In the genomic region with DNA sequence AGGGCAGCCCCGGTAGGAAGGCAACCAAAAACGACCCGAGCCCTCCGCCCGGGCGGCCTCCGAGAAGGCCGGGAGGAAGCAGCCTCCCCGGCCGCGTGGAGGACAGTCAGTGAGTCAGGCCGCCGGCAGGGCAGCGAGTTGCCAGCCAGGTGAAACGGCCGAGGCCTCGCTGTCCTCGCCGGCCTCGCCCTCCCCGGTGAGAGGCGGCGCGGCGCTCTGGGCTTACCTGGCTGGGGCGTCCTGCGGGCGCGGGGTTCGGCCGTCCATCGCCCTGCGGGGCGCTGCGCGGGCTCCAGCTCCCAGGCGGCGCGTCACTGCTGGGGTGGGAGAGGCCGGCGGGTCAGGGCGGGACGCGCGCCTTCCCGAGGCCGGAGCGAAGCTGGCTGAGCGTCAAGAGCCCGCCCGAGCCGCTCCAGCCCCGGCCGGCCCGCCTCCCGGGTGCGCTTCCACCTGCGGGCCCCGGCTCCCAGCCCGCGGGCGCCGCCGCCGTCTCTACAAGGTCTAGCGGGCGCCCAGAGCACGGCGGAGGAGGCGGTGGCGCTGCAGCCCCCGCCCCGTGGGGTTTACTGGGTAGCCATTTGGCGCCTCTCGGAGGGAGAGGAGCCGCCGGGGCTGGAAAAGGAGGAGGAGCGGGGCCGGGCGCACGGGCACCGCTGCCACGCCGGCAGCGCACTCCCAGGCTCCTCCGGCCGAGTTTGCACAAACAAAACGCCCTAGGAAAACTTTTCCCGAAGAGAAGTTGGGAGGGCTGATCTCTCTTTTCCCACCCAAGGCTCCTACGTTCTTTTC, we compare ENCODE assay signal across 1 cellular context.
A peak's percentile ranks its signal among the peaks of the same experiment; 100 is the strongest.
TF ChIP-seq lines count a peak whose summit lies in the region.

No MANE protein-coding gene starts in this region.

TF ChIP-seq in HepG2, 621 proteins besides CTCF, POLR2A, EP300 and RAD21 (continued from another document and continues in another):
- TF ChIP-seq, protein P1, sequence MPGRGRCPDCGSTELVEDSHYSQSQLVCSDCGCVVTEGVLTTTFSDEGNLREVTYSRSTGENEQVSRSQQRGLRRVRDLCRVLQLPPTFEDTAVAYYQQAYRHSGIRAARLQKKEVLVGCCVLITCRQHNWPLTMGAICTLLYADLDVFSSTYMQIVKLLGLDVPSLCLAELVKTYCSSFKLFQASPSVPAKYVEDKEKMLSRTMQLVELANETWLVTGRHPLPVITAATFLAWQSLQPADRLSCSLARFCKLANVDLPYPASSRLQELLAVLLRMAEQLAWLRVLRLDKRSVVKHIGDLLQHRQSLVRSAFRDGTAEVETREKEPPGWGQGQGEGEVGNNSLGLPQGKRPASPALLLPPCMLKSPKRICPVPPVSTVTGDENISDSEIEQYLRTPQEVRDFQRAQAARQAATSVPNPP (CRISPR knock-in tag; IDR thresholded peaks at IDR 0.05), result peak; percentile 21; the same call in 1 of the 2 replicates
- no peak for TF ChIP-seq ZNF160 (CRISPR knock-in tag; IDR thresholded peaks at IDR 0.05)
- TF ChIP-seq, protein P2, sequence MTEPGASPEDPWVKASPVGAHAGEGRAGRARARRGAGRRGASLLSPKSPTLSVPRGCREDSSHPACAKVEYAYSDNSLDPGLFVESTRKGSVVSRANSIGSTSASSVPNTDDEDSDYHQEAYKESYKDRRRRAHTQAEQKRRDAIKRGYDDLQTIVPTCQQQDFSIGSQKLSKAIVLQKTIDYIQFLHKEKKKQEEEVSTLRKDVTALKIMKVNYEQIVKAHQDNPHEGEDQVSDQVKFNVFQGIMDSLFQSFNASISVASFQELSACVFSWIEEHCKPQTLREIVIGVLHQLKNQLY (CRISPR knock-in tag; IDR thresholded peaks at IDR 0.05), result no peak
- no peak for TF ChIP-seq ISX (CRISPR knock-in tag; conservative IDR thresholded peaks at IDR 0.05)
- TF ChIP-seq, protein P3, sequence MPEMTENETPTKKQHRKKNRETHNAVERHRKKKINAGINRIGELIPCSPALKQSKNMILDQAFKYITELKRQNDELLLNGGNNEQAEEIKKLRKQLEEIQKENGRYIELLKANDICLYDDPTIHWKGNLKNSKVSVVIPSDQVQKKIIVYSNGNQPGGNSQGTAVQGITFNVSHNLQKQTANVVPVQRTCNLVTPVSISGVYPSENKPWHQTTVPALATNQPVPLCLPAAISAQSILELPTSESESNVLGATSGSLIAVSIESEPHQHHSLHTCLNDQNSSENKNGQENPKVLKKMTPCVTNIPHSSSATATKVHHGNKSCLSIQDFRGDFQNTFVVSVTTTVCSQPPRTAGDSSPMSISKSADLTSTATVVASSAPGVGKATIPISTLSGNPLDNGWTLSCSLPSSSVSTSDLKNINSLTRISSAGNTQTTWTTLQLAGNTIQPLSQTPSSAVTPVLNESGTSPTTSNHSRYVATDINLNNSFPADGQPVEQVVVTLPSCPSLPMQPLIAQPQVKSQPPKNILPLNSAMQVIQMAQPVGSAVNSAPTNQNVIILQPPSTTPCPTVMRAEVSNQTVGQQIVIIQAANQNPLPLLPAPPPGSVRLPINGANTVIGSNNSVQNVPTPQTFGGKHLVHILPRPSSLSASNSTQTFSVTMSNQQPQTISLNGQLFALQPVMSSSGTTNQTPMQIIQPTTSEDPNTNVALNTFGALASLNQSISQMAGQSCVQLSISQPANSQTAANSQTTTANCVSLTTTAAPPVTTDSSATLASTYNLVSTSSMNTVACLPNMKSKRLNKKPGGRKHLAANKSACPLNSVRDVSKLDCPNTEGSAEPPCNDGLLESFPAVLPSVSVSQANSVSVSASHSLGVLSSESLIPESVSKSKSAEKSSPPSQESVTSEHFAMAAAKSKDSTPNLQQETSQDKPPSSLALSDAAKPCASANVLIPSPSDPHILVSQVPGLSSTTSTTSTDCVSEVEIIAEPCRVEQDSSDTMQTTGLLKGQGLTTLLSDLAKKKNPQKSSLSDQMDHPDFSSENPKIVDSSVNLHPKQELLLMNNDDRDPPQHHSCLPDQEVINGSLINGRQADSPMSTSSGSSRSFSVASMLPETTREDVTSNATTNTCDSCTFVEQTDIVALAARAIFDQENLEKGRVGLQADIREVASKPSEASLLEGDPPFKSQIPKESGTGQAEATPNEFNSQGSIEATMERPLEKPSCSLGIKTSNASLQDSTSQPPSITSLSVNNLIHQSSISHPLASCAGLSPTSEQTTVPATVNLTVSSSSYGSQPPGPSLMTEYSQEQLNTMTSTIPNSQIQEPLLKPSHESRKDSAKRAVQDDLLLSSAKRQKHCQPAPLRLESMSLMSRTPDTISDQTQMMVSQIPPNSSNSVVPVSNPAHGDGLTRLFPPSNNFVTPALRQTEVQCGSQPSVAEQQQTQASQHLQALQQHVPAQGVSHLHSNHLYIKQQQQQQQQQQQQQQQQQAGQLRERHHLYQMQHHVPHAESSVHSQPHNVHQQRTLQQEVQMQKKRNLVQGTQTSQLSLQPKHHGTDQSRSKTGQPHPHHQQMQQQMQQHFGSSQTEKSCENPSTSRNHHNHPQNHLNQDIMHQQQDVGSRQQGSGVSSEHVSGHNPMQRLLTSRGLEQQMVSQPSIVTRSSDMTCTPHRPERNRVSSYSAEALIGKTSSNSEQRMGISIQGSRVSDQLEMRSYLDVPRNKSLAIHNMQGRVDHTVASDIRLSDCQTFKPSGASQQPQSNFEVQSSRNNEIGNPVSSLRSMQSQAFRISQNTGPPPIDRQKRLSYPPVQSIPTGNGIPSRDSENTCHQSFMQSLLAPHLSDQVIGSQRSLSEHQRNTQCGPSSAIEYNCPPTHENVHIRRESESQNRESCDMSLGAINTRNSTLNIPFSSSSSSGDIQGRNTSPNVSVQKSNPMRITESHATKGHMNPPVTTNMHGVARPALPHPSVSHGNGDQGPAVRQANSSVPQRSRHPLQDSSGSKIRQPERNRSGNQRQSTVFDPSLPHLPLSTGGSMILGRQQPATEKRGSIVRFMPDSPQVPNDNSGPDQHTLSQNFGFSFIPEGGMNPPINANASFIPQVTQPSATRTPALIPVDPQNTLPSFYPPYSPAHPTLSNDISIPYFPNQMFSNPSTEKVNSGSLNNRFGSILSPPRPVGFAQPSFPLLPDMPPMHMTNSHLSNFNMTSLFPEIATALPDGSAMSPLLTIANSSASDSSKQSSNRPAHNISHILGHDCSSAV (CRISPR knock-in tag; IDR thresholded peaks at IDR 0.05; ENCODE audit: borderline replicate concordance), result no peak
- TF ChIP-seq ZMYM4 (CRISPR knock-in tag; IDR thresholded peaks at IDR 0.05), result peak; percentile 13
- TF ChIP-seq ZKSCAN1 (IDR thresholded peaks at IDR 0.05; ENCODE audit: low read length), result no peak
- no peak for TF ChIP-seq ZNF484 (CRISPR knock-in tag; IDR thresholded peaks at IDR 0.05; ENCODE audit: borderline replicate concordance, low read depth)
- peak; percentile 64; the same call in 1 of the 2 replicates for TF ChIP-seq ZNF724P (CRISPR knock-in tag; IDR thresholded peaks at IDR 0.05; ENCODE audit: borderline replicate concordance)
- TF ChIP-seq RBM22 (optimal IDR thresholded peaks at IDR 0.05; ENCODE audit: low read length), result peak; percentile 4
- no peak for TF ChIP-seq TCF7L2 (IDR thresholded peaks at IDR 0.05; ENCODE audit: low read depth, low read length)
- no peak for TF ChIP-seq FOXM1 (CRISPR knock-in tag; IDR thresholded peaks at IDR 0.05)
- peak; percentile 70; the same call in 1 of the 2 replicates for TF ChIP-seq SIN3A (IDR thresholded peaks at IDR 0.05; ENCODE audit: borderline replicate concordance, low read depth, low read length)
- no peak for TF ChIP-seq ZNF605 (CRISPR knock-in tag; IDR thresholded peaks at IDR 0.05)
- TF ChIP-seq, protein P4, sequence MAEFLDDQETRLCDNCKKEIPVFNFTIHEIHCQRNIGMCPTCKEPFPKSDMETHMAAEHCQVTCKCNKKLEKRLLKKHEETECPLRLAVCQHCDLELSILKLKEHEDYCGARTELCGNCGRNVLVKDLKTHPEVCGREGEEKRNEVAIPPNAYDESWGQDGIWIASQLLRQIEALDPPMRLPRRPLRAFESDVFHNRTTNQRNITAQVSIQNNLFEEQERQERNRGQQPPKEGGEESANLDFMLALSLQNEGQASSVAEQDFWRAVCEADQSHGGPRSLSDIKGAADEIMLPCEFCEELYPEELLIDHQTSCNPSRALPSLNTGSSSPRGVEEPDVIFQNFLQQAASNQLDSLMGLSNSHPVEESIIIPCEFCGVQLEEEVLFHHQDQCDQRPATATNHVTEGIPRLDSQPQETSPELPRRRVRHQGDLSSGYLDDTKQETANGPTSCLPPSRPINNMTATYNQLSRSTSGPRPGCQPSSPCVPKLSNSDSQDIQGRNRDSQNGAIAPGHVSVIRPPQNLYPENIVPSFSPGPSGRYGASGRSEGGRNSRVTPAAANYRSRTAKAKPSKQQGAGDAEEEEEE (CRISPR knock-in tag; IDR thresholded peaks at IDR 0.05; ENCODE audit: borderline replicate concordance), result no peak
- TF ChIP-seq TMF1 (CRISPR knock-in tag; IDR thresholded peaks at IDR 0.05; ENCODE audit: low read depth), result no peak
- no peak; the same call in 1 of the 2 replicates for TF ChIP-seq ZNF441 (CRISPR knock-in tag; IDR thresholded peaks at IDR 0.05; ENCODE audit: borderline replicate concordance)
- no peak for TF ChIP-seq PREB (CRISPR knock-in tag; IDR thresholded peaks at IDR 0.05)
- peak; percentile 20 for TF ChIP-seq DMAP1 (CRISPR knock-in tag; IDR thresholded peaks at IDR 0.05)
- no peak for TF ChIP-seq GATA4 (IDR thresholded peaks at IDR 0.05; ENCODE audit: borderline replicate concordance, low read depth)
- no peak for TF ChIP-seq ZKSCAN5 (CRISPR knock-in tag; IDR thresholded peaks at IDR 0.05)
- TF ChIP-seq ZNF784 (CRISPR knock-in tag; IDR thresholded peaks at IDR 0.05; ENCODE audit: borderline replicate concordance), result no peak
- TF ChIP-seq ZNF616 (CRISPR knock-in tag; IDR thresholded peaks at IDR 0.05; ENCODE audit: low read depth), result no peak
- no peak for TF ChIP-seq ZNF776 (CRISPR knock-in tag; IDR thresholded peaks at IDR 0.05)
- no peak for TF ChIP-seq KLF11 (CRISPR knock-in tag; IDR thresholded peaks at IDR 0.05)
- no peak; the same call in 1 of the 2 replicates for TF ChIP-seq ZFP36L1 (CRISPR knock-in tag; IDR thresholded peaks at IDR 0.05)
- TF ChIP-seq NPAS2 (CRISPR knock-in tag; IDR thresholded peaks at IDR 0.05; ENCODE audit: borderline replicate concordance), result no peak
- TF ChIP-seq HNRNPLL (IDR thresholded peaks at IDR 0.05; ENCODE audit: low read depth, low read length, poor library complexity, severe bottlenecking), result peak; percentile 92
- TF ChIP-seq, protein P5, sequence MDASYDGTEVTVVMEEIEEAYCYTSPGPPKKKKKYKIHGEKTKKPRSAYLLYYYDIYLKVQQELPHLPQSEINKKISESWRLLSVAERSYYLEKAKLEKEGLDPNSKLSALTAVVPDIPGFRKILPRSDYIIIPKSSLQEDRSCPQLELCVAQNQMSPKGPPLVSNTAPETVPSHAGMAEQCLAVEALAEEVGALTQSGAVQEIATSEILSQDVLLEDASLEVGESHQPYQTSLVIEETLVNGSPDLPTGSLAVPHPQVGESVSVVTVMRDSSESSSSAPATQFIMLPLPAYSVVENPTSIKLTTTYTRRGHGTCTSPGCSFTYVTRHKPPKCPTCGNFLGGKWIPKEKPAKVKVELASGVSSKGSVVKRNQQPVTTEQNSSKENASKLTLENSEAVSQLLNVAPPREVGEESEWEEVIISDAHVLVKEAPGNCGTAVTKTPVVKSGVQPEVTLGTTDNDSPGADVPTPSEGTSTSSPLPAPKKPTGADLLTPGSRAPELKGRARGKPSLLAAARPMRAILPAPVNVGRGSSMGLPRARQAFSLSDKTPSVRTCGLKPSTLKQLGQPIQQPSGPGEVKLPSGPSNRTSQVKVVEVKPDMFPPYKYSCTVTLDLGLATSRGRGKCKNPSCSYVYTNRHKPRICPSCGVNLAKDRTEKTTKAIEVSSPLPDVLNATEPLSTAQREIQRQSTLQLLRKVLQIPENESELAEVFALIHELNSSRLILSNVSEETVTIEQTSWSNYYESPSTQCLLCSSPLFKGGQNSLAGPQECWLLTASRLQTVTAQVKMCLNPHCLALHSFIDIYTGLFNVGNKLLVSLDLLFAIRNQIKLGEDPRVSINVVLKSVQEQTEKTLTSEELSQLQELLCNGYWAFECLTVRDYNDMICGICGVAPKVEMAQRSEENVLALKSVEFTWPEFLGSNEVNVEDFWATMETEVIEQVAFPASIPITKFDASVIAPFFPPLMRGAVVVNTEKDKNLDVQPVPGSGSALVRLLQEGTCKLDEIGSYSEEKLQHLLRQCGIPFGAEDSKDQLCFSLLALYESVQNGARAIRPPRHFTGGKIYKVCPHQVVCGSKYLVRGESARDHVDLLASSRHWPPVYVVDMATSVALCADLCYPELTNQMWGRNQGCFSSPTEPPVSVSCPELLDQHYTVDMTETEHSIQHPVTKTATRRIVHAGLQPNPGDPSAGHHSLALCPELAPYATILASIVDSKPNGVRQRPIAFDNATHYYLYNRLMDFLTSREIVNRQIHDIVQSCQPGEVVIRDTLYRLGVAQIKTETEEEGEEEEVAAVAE (CRISPR knock-in tag; IDR thresholded peaks at IDR 0.05; ENCODE audit: borderline replicate concordance), result no peak
- 0 out of 2 replicates have a peak, but pooled peaks have one; percentile 45 for TF ChIP-seq ZNF552 (CRISPR knock-in tag; IDR thresholded peaks at IDR 0.05; ENCODE audit: borderline replicate concordance)
- TF ChIP-seq ATF4 (CRISPR knock-in tag; IDR thresholded peaks at IDR 0.05), result no peak
- no peak for TF ChIP-seq HNRNPH1 (optimal IDR thresholded peaks at IDR 0.05; ENCODE audit: low read depth, low read length)
- TF ChIP-seq GABPB1 (CRISPR knock-in tag; IDR thresholded peaks at IDR 0.05), result peak; percentile 41; the same call in 1 of the 2 replicates
- TF ChIP-seq ZBTB7A (CRISPR knock-in tag; IDR thresholded peaks at IDR 0.05), result no peak
- TF ChIP-seq ZFP37 (CRISPR knock-in tag; IDR thresholded peaks at IDR 0.05; ENCODE audit: borderline replicate concordance), result no peak
